Comparison of ENCODE assay signal across 8 cellular contexts in the genomic region with DNA sequence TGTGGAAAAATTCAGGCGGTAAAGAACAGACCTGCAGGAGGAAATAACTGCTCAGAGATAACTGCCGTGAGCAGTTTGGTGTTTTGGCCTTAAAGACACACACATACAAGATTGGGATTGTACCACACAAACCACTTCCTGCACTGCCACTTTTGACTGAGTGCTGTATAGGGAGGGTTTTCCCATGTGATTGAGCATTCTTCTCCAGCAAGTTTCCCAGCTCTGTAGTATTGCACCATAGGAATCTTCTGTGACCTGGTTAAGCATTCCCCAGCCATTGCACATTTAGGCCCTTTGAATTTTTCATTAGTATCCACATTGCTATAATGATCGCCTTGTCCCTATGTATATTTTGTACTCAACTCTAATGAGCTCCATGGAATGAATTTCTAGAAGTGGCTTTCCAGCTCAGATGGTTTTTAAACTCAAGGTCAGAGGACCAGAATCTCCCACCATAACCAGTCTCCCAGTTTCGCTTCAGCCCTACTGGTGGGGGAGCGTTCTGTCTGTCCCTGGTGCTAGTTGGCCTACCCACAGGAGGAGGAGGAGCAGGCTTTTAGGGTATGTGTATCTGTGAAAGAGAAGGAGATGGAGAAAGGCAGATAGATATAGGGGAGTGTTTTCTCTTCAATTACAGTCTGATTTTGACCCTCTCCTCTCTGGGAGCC. TPM values are rescaled to one million over a fixed set of nuclear protein-coding genes. Genes with fewer than 3 reads are reported as not detected.
DNase-seq lines count a peak whose midpoint lies in the region; ATAC-seq and TF ChIP-seq lines count a peak whose summit lies in the region.

No MANE protein-coding gene starts in this region.

- intact Hi-C loops in testis (cut with DNase I; ENCODE audit: low total_unique reads) = no loop called here

- H3K9me3 ChIP-seq in mesenchymal stem cell (ENCODE audit: control insufficient read depth, low read length) (no peaks in the 10 kb centered on the region), testis (no peaks in the 10 kb centered on the region)

- no peak overlapping the region for H3K14ac ChIP-seq in mesenchymal stem cell (ENCODE audit: low read length in 2 of 2)

- TF ChIP-seq CTCF in testis (IDR thresholded peaks at IDR 0.05) = no peak

- H3K36me3 Mint-ChIP-seq in activated naive CD8-positive, alpha-beta T cell treated with anti-CD3 and anti-CD28 coated beads, Interleukin-2, amount 10 ng/mL, durations not matched to agents 7 days and 5 days = peaks cover 12% of the 10 kb centered on the region

- peak overlapping the region; percentile 73 to 98 for H2BK12ac ChIP-seq in mesenchymal stem cell (ENCODE audit: low read length in 2 of 2)

- peak overlapping the region; percentile 21 for H2BK120ac ChIP-seq in mesenchymal stem cell (ENCODE audit: low read depth, low read length)

- H3K27ac ChIP-seq in mesenchymal stem cell (ENCODE audit: low read length, poor library complexity, severe bottlenecking) (peak overlapping the region; percentile 89), testis (no peak overlapping the region)

- peak overlapping the region; percentile 74 for H3K4me3 Mint-ChIP-seq in activated naive CD8-positive, alpha-beta T cell treated with anti-CD3 and anti-CD28 coated beads, Interleukin-2, amount 10 ng/mL, durations not matched to agents 7 days and 5 days

- H3K79me1 ChIP-seq in mesenchymal stem cell (replicated peaks; ENCODE audit: low read length, poor library complexity, severe bottlenecking) = peaks cover under 1% of the 10 kb centered on the region

- peak overlapping the region; percentile 77 for H3K27ac Mint-ChIP-seq in activated naive CD8-positive, alpha-beta T cell treated with anti-CD3 and anti-CD28 coated beads, Interleukin-2, amount 10 ng/mL, durations not matched to agents 7 days and 5 days

- H2BK5ac ChIP-seq in mesenchymal stem cell (ENCODE audit: low read depth, low read length, poor library complexity, severe bottlenecking) = no peak overlapping the region

- no peak for TF ChIP-seq POLR2A in testis (IDR thresholded peaks at IDR 0.05)

- DNase-seq in activated T-cell treated with anti-CD3 and anti-CD28 coated beads for 4 hours = peak; percentile 35
- no peak for DNase-seq in activated T-cell treated with anti-CD3 and anti-CD28 coated beads, Interleukin-2, amount 50 U/mL, for 1 hour
- peak; percentile 74 for DNase-seq in KG1 (lab: John Stamatoyannopoulos, UW)
- no peak for DNase-seq in activated naive CD8-positive, alpha-beta T cell treated with anti-CD3 and anti-CD28 coated beads, Interleukin-2, amount 10 ng/mL, durations not matched to agents 7 days and 5 days
- peak; percentile 98 for DNase-seq in mesenchymal stem cell
- no peak for DNase-seq in testis
- DNase-seq in T1000 (lab: John Stamatoyannopoulos, UW) = no peak
- no peak for DNase-seq in NCI-H2196 (lab: John Stamatoyannopoulos, UW; ENCODE audit: unreplicated experiment)

- POLR2A ChIA-PET in activated naive CD8-positive, alpha-beta T cell treated with anti-CD3 and anti-CD28 coated beads, Interleukin-2, amount 10 ng/mL, durations not matched to agents 7 days and 5 days (lab: Charles Lee) = interaction anchor here (1.0 to 3.1 kb wide), 6 partner anchors 9 to 42 kb away, joined by 3 to 12 read pairs (median 4); a partner anchor contains a TSS

- H4K8ac ChIP-seq in mesenchymal stem cell (ENCODE audit: low read length) = no peak overlapping the region

- no peaks in the 10 kb centered on the region for H3K27me3 Mint-ChIP-seq in activated naive CD8-positive, alpha-beta T cell treated with anti-CD3 and anti-CD28 coated beads, Interleukin-2, amount 10 ng/mL, durations not matched to agents 7 days and 5 days

- peaks cover 0 to 57% of the 10 kb centered on the region in 2 experiments for H3K36me3 ChIP-seq in mesenchymal stem cell (ENCODE audit: control insufficient read depth in 1 of 2, insufficient read depth in 2 of 2, low read depth in 1 of 2, low read length in 2 of 2)
- H3K36me3 ChIP-seq in testis (ENCODE audit: low read depth, missing control alignments) = no peaks in the 10 kb centered on the region

- H3K27me3 ChIP-seq in mesenchymal stem cell (ENCODE audit: control insufficient read depth in 1 of 2, insufficient read depth in 1 of 2, low read length in 2 of 2) = no peaks in the 10 kb centered on the region
- no peaks in the 10 kb centered on the region for H3K27me3 ChIP-seq in testis

- H2AFZ ChIP-seq in mesenchymal stem cell (ENCODE audit: low read depth, low read length) = no peak overlapping the region

- no peak overlapping the region for H2BK15ac ChIP-seq in mesenchymal stem cell (ENCODE audit: low read depth, poor library complexity, severe bottlenecking)

- H3K4me2 ChIP-seq in mesenchymal stem cell (ENCODE audit: low read length, poor library complexity, severe bottlenecking) = peak overlapping the region; percentile 5

- peak; percentile 74 for ATAC-seq in activated naive CD8-positive, alpha-beta T cell treated with anti-CD3 and anti-CD28 coated beads, Interleukin-2, amount 10 ng/mL, durations not matched to agents 7 days and 5 days (ENCODE audit: low read depth)

- H4K91ac ChIP-seq in mesenchymal stem cell (ENCODE audit: low read length) = peak overlapping the region; percentile 55

- H3K9me3 Mint-ChIP-seq in activated naive CD8-positive, alpha-beta T cell treated with anti-CD3 and anti-CD28 coated beads, Interleukin-2, amount 10 ng/mL, durations not matched to agents 7 days and 5 days = no peaks in the 10 kb centered on the region

- no peak overlapping the region for H3K4me3 ChIP-seq in mesenchymal stem cell (ENCODE audit: insufficient read depth in 1 of 2, low read depth in 1 of 2, low read length in 2 of 2)
- no peak overlapping the region for H3K4me3 ChIP-seq in testis

- WGBS in mesenchymal stem cell = 33% methylated on average over 3 of the region's 5 CpGs
- 80 to 81% methylated on average over 5 of the region's 5 CpGs for WGBS in testis, 2 donors

- H3K4me1 ChIP-seq in mesenchymal stem cell (ENCODE audit: control insufficient read depth, insufficient read depth, low read depth, low read length) = peaks cover 68% of the 10 kb centered on the region
- H3K4me1 ChIP-seq in testis = no peaks in the 10 kb centered on the region

- H3K18ac ChIP-seq in mesenchymal stem cell (ENCODE audit: low read depth in 1 of 2, low read length in 2 of 2) = peak overlapping the region; percentile 79 to 93

- H3K4ac ChIP-seq in mesenchymal stem cell (ENCODE audit: low read depth in 1 of 2, low read length in 2 of 2) = peak overlapping the region in 1 of 2 experiments; percentile 84

- peaks cover 66% of the 10 kb centered on the region for H3K4me1 Mint-ChIP-seq in activated naive CD8-positive, alpha-beta T cell treated with anti-CD3 and anti-CD28 coated beads, Interleukin-2, amount 10 ng/mL, durations not matched to agents 7 days and 5 days

- H3K23ac ChIP-seq in mesenchymal stem cell (ENCODE audit: low read length in 2 of 2) = no peak overlapping the region

- peak overlapping the region; percentile 79 for H2AK5ac ChIP-seq in mesenchymal stem cell (ENCODE audit: low read length, severe bottlenecking)

- H3K9ac ChIP-seq in mesenchymal stem cell (ENCODE audit: low read length) = peak overlapping the region; percentile 43

RNA-seq across cellular contexts. Expression of a gene that starts 9.3 kb away (rescaled TPM):
- 10 to 100 TPM; 71.9 to 80.2 TPM for total RNA-seq in activated naive CD8-positive, alpha-beta T cell treated with anti-CD3 and anti-CD28 coated beads, Interleukin-2, amount 10 ng/mL, durations not matched to agents 7 days and 5 days
- 196 TPM for polyA plus RNA-seq in mesenchymal stem cell (2013, experiment 1 of 2)
- polyA plus RNA-seq in mesenchymal stem cell (2013, experiment 2 of 2) = 194 TPM
- total RNA-seq in testis = 10 to 100 TPM in 1 of 2 donors, 1 to 10 TPM in 1; 5.0 to 13.0 TPM
- polyA plus RNA-seq in testis (ENCODE audit: insufficient read depth, low read depth, low replicate concordance) = 13.7 TPM

Comparison
In these comparisons a context has a peak if more than half of its experiments do, and no peak if none do; other contexts are left out.
1. DNase-seq: peak in activated T-cell treated with anti-CD3 and anti-CD28 coated beads for 4 hours (single experiment), KG1 (single experiment) and mesenchymal stem cell (single experiment); none in activated T-cell treated with anti-CD3 and anti-CD28 coated beads, Interleukin-2, amount 50 U/mL, for 1 hour (single experiment), activated naive CD8-positive, alpha-beta T cell treated with anti-CD3 and anti-CD28 coated beads, Interleukin-2, amount 10 ng/mL, durations not matched to agents 7 days and 5 days (single experiment), testis (single experiment), T1000 (single experiment) and NCI-H2196 (single experiment).
2. RNA of a gene that starts 9.3 kb away (total RNA-seq): 71.9 to 80.2 TPM in activated naive CD8-positive, alpha-beta T cell treated with anti-CD3 and anti-CD28 coated beads, Interleukin-2, amount 10 ng/mL, durations not matched to agents 7 days and 5 days; 5.0 to 13.0 TPM in testis; every median in the first group is over 4 times any median in the second.